In genomic region chr9:108484468-108484867, GRCh38 we compare ENCODE assay signal across 13 cellular contexts.
DNase-seq lines count a peak whose midpoint lies in the region; ATAC-seq and TF ChIP-seq lines count a peak whose summit lies in the region.
"Had no signal": no experiment of that assay in that cellular context is flagged by ENCODE, and none has a peak within 500 bp of the region (broad histone marks: within the 10 kb centered on the region; RNA-seq: fewer than 3 reads in every experiment).

No MANE protein-coding gene starts in this region.

- no peak for TF ChIP-seq CTCF in RWPE1 (conservative IDR thresholded peaks at IDR 0.05; ENCODE audit: low read depth)

- no peak overlapping the region for H3K9ac ChIP-seq in trophoblast cell (ENCODE audit: low read length)

- no peak overlapping the region for H3K4ac ChIP-seq in trophoblast cell (ENCODE audit: low read depth, low read length)

- no peak overlapping the region for H2BK12ac ChIP-seq in trophoblast cell (ENCODE audit: low read length)

- CTCF ChIA-PET in RWPE1 (lab: Yijun Ruan, JAX), result interaction anchor here (0.6 to 0.9 kb wide), 2 partner anchors 33 to 67 kb away, joined by 3 to 4 read pairs; no protein-coding TSS in a partner anchor

- POLR2A ChIA-PET in RWPE1 (lab: Yijun Ruan, JAX; ENCODE audit: low non-redundant PET), result no interaction called here

- H3K9me3 ChIP-seq in trophoblast cell (ENCODE audit: insufficient read depth, low read depth, low read length), result no peaks in the 10 kb centered on the region
- H3K9me3 ChIP-seq: A549, BE2C, HAP-1 had no signal

- no peak overlapping the region for H2BK5ac ChIP-seq in trophoblast cell (ENCODE audit: low read depth, low read length, poor library complexity)

- H3K4me2 ChIP-seq in trophoblast cell (ENCODE audit: low read length), result no peak overlapping the region
- H3K4me2 ChIP-seq: A549 had no signal

- H3K79me1 ChIP-seq in trophoblast cell (ENCODE audit: low read length), result no peaks in the 10 kb centered on the region

- no CpG with 5 or more reads among the region's 1 CpG for WGBS in trophoblast cell (ENCODE audit: extremely low coverage, insufficient coverage, insufficient read length)

- H4K91ac ChIP-seq in trophoblast cell (ENCODE audit: low read depth, low read length), result no peak overlapping the region

- H2AK5ac ChIP-seq in trophoblast cell (ENCODE audit: low read length), result no peak overlapping the region

- no peak for ATAC-seq in HG02763 (IDR thresholded peaks at IDR 0.05; ENCODE audit: unreplicated experiment)
- ATAC-seq in GM21367 (IDR thresholded peaks at IDR 0.05; ENCODE audit: unreplicated experiment), result no peak
- ATAC-seq: A549 had no signal

- no peaks in the 10 kb centered on the region for H3K79me2 ChIP-seq in trophoblast cell (ENCODE audit: control insufficient read depth, insufficient read depth, low read length, poor library complexity)

- no peak overlapping the region for H3K18ac ChIP-seq in trophoblast cell (ENCODE audit: low read length)

- H3K36me3 ChIP-seq in trophoblast cell (ENCODE audit: control insufficient read depth in 1 of 2, insufficient read depth in 2 of 2, low read length in 2 of 2), result no peaks in the 10 kb centered on the region
- H3K36me3 ChIP-seq: BE2C, HAP-1 had no signal

- H3K14ac ChIP-seq in trophoblast cell (ENCODE audit: low read length), result no peak overlapping the region

- no peaks in the 10 kb centered on the region for H3K27me3 ChIP-seq in trophoblast cell (ENCODE audit: insufficient read depth, low read length)
- H3K27me3 ChIP-seq: BE2C had no signal

- H4K12ac ChIP-seq in trophoblast cell (ENCODE audit: low read depth, low read length), result no peak overlapping the region

- DNase-seq in NCI-H2171 treated with DMSO at 0.1 percent for 48 hours (lab: John Stamatoyannopoulos, UW) (peak; percentile 76), RWPE1 (ENCODE audit: low spot score) (peak; percentile 31), epithelial cell of prostate (ENCODE audit: low read depth, low spot score) (peak; percentile 48), trophoblast cell (peak; percentile 36 to 65)
- DNase-seq: BE2C; CD4-positive, alpha-beta memory T cell; DND-41; GDM1 had no signal

- H3K23ac ChIP-seq in trophoblast cell (ENCODE audit: low read length), result no peak overlapping the region

- H3K4me1 ChIP-seq in trophoblast cell (ENCODE audit: control insufficient read depth in 1 of 2, insufficient read depth in 2 of 2, low read length in 2 of 2), result peaks cover 4 to 6% of the 10 kb centered on the region in 2 experiments
- H3K4me1 ChIP-seq: BE2C, HAP-1 had no signal

- no peak overlapping the region for H2BK120ac ChIP-seq in trophoblast cell (ENCODE audit: insufficient read depth, low read length, poor library complexity)

- no peak overlapping the region for H3K4me3 ChIP-seq in trophoblast cell (ENCODE audit: low read depth, low read length)
- H3K4me3 ChIP-seq: A549, HAP-1 had no signal

- H3K27ac ChIP-seq in RWPE1, result no peak overlapping the region
- H3K27ac ChIP-seq in epithelial cell of prostate, result no peak overlapping the region
- H3K27ac ChIP-seq in trophoblast cell (ENCODE audit: low read depth, low read length), result no peak overlapping the region
- H3K27ac ChIP-seq: A549, C4-2B had no signal

- no peak overlapping the region for H2AFZ ChIP-seq in trophoblast cell (ENCODE audit: insufficient read depth, low read length, poor library complexity)

- H4K8ac ChIP-seq in trophoblast cell (ENCODE audit: low read depth, low read length), result no peak overlapping the region
